In the genomic region with DNA sequence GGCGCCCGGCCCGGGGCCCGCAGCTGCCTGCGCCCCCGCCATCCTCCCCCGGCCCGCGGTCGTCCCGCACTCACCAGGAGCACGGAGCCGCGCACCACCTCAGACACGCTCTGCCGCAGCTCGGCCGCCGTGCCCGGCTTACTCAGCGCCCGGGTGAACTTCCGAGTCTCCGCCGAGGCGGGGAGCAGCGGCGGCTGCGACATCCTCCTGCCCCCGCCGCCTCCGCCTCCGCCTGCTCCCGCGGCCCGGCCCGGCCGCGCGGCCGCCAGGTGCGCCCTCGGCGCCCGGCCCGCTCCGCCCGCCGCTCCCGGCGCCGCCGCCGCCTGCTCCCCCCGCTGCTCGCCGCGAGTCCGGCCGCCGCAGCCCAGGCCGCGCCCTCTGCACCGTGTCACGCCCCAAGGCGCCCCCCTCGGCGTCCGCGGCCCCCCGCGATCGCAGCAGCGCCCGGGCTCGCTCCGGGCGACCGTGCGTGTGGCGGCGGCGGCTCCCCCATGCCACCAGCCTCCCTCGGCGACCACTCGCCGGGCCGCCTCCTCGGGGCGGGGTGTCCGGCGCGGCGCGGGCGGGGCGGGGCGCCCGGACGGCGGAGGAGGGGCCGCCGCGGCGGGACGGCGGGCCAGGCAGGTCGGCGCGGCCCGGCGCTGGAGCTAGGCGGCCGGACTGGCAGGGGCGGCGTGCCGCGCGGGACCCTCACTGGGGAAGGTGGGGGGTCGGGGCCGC, we compare ENCODE assay signal across 1 cellular context.
TF ChIP-seq lines count a peak whose summit lies in the region.

No MANE protein-coding gene starts in this region.

TF ChIP-seq in HEK293, 187 proteins besides CTCF, POLR2A, EP300 and RAD21 (continued from another document):
- TF ChIP-seq, protein P1, sequence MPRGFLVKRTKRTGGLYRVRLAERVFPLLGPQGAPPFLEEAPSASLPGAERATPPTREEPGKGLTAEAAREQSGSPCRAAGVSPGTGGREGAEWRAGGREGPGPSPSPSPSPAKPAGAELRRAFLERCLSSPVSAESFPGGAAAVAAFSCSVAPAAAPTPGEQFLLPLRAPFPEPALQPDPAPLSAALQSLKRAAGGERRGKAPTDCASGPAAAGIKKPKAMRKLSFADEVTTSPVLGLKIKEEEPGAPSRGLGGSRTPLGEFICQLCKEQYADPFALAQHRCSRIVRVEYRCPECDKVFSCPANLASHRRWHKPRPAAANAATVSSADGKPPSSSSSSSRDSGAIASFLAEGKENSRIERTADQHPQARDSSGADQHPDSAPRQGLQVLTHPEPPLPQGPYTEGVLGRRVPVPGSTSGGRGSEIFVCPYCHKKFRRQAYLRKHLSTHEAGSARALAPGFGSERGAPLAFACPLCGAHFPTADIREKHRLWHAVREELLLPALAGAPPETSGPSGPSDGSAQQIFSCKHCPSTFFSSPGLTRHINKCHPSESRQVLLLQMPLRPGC (tag by site-specific recombination; IDR thresholded peaks at IDR 0.05): no peak
- TF ChIP-seq ZNF658 (tag by site-specific recombination; IDR thresholded peaks at IDR 0.05) (no peak), ZNF585B (tag by site-specific recombination; IDR thresholded peaks at IDR 0.05) (no peak), GFI1B (tag by site-specific recombination; IDR thresholded peaks at IDR 0.05) (no peak), KLF8 (tag by site-specific recombination; IDR thresholded peaks at IDR 0.05) (peak; percentile 25; the same call in 1 of the 2 replicates), ZNF677 (tag by site-specific recombination; IDR thresholded peaks at IDR 0.05) (no peak), SALL2 (tag by site-specific recombination; IDR thresholded peaks at IDR 0.05; ENCODE audit: borderline replicate concordance) (no peak), IKZF3 (tag by site-specific recombination; IDR thresholded peaks at IDR 0.05) (no peak), ZNF146 (tag by site-specific recombination; IDR thresholded peaks at IDR 0.05) (no peak), ZNF157 (tag by site-specific recombination; IDR thresholded peaks at IDR 0.05) (no peak), ZNF416 (tag by site-specific recombination; IDR thresholded peaks at IDR 0.05) (no peak), ZSCAN16 (tag by site-specific recombination; IDR thresholded peaks at IDR 0.05) (no peak), ZNF48 (tag by site-specific recombination; IDR thresholded peaks at IDR 0.05) (no peak), ZNF292 (tag by site-specific recombination; IDR thresholded peaks at IDR 0.05; ENCODE audit: borderline replicate concordance, low read depth) (no peak), ZNF335 (tag by site-specific recombination; conservative IDR thresholded peaks at IDR 0.05) (no peak), MYNN (tag by site-specific recombination; IDR thresholded peaks at IDR 0.05; ENCODE audit: borderline replicate concordance) (no peak), ZNF133 (tag by site-specific recombination; IDR thresholded peaks at IDR 0.05) (no peak), ZNF785 (tag by site-specific recombination; IDR thresholded peaks at IDR 0.05) (no peak), ZBTB1 (tag by site-specific recombination; IDR thresholded peaks at IDR 0.05) (no peak), ZFHX2 (tag by site-specific recombination; conservative IDR thresholded peaks at IDR 0.05) (peak; percentile 76), SP2 (tag by site-specific recombination; IDR thresholded peaks at IDR 0.05) (no peak), SETDB1 (IDR thresholded peaks at IDR 0.05; ENCODE audit: insufficient read length, low read length) (no peak), ZNF558 (tag by site-specific recombination; IDR thresholded peaks at IDR 0.05) (no peak), ZBTB20 (tag by site-specific recombination; IDR thresholded peaks at IDR 0.05) (peak; percentile 42; the same call in 1 of the 2 replicates)
- TF ChIP-seq, protein P2, sequence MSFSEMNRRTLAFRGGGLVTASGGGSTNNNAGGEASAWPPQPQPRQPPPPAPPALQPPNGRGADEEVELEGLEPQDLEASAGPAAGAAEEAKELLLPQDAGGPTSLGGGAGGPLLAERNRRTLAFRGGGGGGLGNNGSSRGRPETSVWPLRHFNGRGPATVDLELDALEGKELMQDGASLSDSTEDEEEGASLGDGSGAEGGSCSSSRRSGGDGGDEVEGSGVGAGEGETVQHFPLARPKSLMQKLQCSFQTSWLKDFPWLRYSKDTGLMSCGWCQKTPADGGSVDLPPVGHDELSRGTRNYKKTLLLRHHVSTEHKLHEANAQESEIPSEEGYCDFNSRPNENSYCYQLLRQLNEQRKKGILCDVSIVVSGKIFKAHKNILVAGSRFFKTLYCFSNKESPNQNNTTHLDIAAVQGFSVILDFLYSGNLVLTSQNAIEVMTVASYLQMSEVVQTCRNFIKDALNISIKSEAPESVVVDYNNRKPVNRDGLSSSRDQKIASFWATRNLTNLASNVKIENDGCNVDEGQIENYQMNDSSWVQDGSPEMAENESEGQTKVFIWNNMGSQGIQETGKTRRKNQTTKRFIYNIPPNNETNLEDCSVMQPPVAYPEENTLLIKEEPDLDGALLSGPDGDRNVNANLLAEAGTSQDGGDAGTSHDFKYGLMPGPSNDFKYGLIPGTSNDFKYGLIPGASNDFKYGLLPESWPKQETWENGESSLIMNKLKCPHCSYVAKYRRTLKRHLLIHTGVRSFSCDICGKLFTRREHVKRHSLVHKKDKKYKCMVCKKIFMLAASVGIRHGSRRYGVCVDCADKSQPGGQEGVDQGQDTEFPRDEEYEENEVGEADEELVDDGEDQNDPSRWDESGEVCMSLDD (tag by site-specific recombination; IDR thresholded peaks at IDR 0.05): no peak
- TF ChIP-seq, protein P3, sequence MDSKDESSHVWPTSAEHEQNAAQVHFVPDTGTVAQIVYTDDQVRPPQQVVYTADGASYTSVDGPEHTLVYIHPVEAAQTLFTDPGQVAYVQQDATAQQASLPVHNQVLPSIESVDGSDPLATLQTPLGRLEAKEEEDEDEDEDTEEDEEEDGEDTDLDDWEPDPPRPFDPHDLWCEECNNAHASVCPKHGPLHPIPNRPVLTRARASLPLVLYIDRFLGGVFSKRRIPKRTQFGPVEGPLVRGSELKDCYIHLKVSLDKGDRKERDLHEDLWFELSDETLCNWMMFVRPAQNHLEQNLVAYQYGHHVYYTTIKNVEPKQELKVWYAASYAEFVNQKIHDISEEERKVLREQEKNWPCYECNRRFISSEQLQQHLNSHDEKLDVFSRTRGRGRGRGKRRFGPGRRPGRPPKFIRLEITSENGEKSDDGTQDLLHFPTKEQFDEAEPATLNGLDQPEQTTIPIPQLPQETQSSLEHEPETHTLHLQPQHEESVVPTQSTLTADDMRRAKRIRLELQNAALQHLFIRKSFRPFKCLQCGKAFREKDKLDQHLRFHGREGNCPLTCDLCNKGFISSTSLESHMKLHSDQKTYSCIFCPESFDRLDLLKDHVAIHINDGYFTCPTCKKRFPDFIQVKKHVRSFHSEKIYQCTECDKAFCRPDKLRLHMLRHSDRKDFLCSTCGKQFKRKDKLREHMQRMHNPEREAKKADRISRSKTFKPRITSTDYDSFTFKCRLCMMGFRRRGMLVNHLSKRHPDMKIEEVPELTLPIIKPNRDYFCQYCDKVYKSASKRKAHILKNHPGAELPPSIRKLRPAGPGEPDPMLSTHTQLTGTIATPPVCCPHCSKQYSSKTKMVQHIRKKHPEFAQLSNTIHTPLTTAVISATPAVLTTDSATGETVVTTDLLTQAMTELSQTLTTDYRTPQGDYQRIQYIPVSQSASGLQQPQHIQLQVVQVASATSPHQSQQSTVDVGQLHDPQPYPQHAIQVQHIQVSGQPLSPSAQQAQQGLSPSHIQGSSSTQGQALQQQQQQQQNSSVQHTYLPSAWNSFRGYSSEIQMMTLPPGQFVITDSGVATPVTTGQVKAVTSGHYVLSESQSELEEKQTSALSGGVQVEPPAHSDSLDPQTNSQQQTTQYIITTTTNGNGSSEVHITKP (tag by site-specific recombination; IDR thresholded peaks at IDR 0.05): 0 out of 2 replicates have a peak, but pooled peaks have one; percentile 2
- TF ChIP-seq, protein P4, sequence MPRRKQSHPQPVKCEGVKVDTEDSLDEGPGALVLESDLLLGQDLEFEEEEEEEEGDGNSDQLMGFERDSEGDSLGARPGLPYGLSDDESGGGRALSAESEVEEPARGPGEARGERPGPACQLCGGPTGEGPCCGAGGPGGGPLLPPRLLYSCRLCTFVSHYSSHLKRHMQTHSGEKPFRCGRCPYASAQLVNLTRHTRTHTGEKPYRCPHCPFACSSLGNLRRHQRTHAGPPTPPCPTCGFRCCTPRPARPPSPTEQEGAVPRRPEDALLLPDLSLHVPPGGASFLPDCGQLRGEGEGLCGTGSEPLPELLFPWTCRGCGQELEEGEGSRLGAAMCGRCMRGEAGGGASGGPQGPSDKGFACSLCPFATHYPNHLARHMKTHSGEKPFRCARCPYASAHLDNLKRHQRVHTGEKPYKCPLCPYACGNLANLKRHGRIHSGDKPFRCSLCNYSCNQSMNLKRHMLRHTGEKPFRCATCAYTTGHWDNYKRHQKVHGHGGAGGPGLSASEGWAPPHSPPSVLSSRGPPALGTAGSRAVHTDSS (tag by site-specific recombination; IDR thresholded peaks at IDR 0.05): no peak
- TF ChIP-seq, protein P5, sequence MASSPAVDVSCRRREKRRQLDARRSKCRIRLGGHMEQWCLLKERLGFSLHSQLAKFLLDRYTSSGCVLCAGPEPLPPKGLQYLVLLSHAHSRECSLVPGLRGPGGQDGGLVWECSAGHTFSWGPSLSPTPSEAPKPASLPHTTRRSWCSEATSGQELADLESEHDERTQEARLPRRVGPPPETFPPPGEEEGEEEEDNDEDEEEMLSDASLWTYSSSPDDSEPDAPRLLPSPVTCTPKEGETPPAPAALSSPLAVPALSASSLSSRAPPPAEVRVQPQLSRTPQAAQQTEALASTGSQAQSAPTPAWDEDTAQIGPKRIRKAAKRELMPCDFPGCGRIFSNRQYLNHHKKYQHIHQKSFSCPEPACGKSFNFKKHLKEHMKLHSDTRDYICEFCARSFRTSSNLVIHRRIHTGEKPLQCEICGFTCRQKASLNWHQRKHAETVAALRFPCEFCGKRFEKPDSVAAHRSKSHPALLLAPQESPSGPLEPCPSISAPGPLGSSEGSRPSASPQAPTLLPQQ (tag by site-specific recombination; IDR thresholded peaks at IDR 0.05): no peak
